In the genomic region with DNA sequence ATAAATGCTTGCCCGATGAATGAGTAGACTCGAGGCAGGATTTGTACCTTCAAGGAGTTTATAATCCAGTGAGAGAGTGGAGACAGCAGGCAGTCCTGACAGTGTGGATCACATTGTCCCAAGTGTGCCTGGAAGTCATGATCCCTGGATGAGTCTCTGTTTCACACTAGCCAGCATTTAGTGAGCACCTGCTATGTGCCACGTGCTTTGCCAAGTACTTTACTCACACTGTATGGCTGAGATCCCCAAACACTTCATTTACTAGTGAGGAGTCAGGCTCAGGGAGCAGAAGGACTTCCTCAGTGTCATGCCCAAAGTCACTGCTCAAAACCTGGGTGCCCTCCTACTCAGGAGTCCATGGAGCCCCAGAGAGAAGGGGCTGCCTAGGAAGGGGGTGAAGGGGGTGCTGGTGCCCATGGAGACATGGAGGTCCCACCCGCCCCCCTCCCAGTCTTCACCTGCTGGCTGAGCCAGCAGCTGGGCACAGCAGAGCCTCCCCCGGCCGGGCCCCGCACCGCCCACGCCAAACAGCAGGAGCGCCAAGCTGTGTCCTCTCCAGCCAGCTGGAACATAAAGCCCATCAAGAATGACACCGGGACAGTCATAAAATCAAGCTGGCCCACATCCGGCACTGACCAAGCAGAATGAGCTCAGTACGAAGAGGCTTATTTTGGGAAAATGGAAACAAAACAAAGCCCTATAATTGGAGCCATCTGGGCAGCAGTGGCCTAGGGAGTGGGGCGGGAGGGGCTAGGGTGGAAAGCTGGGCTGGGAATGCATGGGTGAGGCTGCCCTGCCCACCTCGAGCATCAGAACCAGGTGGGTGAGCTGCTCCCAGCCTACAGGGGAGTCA, we compare ENCODE assay signal across 13 cellular contexts. TPM values are rescaled to one million over a fixed set of nuclear protein-coding genes. Genes with fewer than 3 reads are reported as not detected.
A peak's percentile ranks its signal among the peaks of the same experiment; 100 is the strongest.
DNase-seq lines count a peak whose midpoint lies in the region; ATAC-seq lines count a peak whose summit lies in the region.
"Had no signal": no experiment of that assay in that cellular context is flagged by ENCODE, and none has a peak within 500 bp of the region (broad histone marks: within the 10 kb centered on the region; RNA-seq: fewer than 3 reads in every experiment).

No MANE protein-coding gene starts in this region.

- no peak overlapping the region for H3K4me3 ChIP-seq in H7 (ENCODE audit: insufficient read depth, low read depth, low read length)

- peak; percentile 55 for DNase-seq in AG08396 (ENCODE audit: low spot score)
- DNase-seq in H7, result peak; percentile 56
- peak; percentile 53 for DNase-seq in epidermal melanocyte (ENCODE audit: insufficient read length, low spot score)
- peak; percentile 44 for DNase-seq in myocyte (ENCODE audit: low read depth)
- no peak for DNase-seq in kidney glomerular epithelial cell (lab: John Stamatoyannopoulos, UW)
- DNase-seq in activated CD4-positive, alpha-beta T cell treated with anti-CD3 and anti-CD28 coated beads for 4 hours, result no peak
- DNase-seq in NCI-H1694 treated with DMSO at 0.1 percent for 48 hours (lab: John Stamatoyannopoulos, UW), result no peak
- DNase-seq: activated CD4-positive, alpha-beta T cell treated with anti-CD3 and anti-CD28 coated beads, Interleukin-2, amount 50 U/mL, for 48 hours; activated effector memory CD4-positive, alpha-beta T cell treated with Interleukin-2 at 50 U/mL for 16 hours; BE2C; NCI-H187; nucleus accumbens had no signal

- H3K36me3 ChIP-seq in H7 (replicated peaks; ENCODE audit: control insufficient read depth, insufficient read depth, low read length), result no peaks in the 10 kb centered on the region
- H3K36me3 ChIP-seq: BE2C had no signal

- H3K27me3 ChIP-seq in H7 (ENCODE audit: control insufficient read depth, insufficient read depth, low read length), result no peaks in the 10 kb centered on the region
- H3K27me3 ChIP-seq: BE2C had no signal

- ATAC-seq in GM18517 (IDR thresholded peaks at IDR 0.05; ENCODE audit: unreplicated experiment), result no peak

RNA-seq across cellular contexts. Expression of a gene that starts 10.6 kb away (rescaled TPM):
- total RNA-seq in H7 (2014; rRNA removed; shearing (Covaris generic)), result 84.9 and 91.8 TPM in 2 replicates
- 0.03 and 0.26 TPM in 2 replicates for total RNA-seq in myocyte
- polyA plus RNA-seq in myocyte (2012), result 0.33 TPM

Comparison
In these comparisons a context has a peak if more than half of its experiments do, and no peak if none do; other contexts are left out.
1. DNase-seq: peak in AG08396 (single experiment), H7 (single experiment), epidermal melanocyte (single experiment) and myocyte (single experiment); none in kidney glomerular epithelial cell (single experiment), activated CD4-positive, alpha-beta T cell treated with anti-CD3 and anti-CD28 coated beads for 4 hours (0 of 2) and NCI-H1694 treated with DMSO at 0.1 percent for 48 hours (single experiment).
2. RNA of a gene that starts 10.6 kb away (total RNA-seq): 84.9 to 91.8 TPM in H7; 0.03 to 0.26 TPM in myocyte; every median in the first group is over 10 times any median in the second.